11 cellular contexts compared by ENCODE assay signal in the genomic region with DNA sequence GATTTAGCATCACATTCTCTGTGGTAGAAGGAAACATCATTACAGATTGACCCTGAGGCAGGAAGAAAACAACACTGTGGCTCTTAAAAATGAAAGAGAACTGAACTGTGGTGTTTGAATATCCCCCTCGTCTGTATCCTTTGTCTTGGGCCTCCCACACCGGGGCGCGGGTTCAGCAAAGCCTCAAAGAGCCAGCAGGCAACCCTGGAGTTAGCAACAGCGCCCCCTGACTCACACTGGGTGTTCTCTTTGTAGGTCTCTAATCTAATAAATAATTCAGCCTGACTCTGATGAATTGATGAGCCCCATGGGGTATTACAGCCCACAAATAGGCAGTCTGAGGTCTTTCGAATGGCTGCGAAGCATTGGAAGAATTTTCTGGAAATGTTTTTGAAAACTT. TPM values are rescaled to one million over a fixed set of nuclear protein-coding genes. Genes with fewer than 3 reads are reported as not detected.
DNase-seq lines count a peak whose midpoint lies in the region; ATAC-seq and TF ChIP-seq lines count a peak whose summit lies in the region.
"Had no signal": no experiment of that assay in that cellular context is flagged by ENCODE, and none has a peak within 500 bp of the region (broad histone marks: within the 10 kb centered on the region; RNA-seq: fewer than 3 reads in every experiment).

No MANE protein-coding gene starts in this region.

- H4K91ac ChIP-seq in mesenchymal stem cell (ENCODE audit: low read length) = no peak overlapping the region

- H3K9me3 ChIP-seq in mesenchymal stem cell (ENCODE audit: control insufficient read depth, low read length) (no peaks in the 10 kb centered on the region), tibial artery (no peaks in the 10 kb centered on the region)
- H3K9me3 ChIP-seq: gastrocnemius medialis had no signal

- ATAC-seq in HG03103 (IDR thresholded peaks at IDR 0.05; ENCODE audit: low read depth, unreplicated experiment) (peak; percentile 61), HG02970 (IDR thresholded peaks at IDR 0.05; ENCODE audit: low FRiP score, unreplicated experiment) (no peak), GM21723 (IDR thresholded peaks at IDR 0.05; ENCODE audit: unreplicated experiment) (no peak)
- ATAC-seq: gastrocnemius medialis had no signal

- no peak overlapping the region for H2BK120ac ChIP-seq in mesenchymal stem cell (ENCODE audit: low read depth, low read length)

- no peak overlapping the region for H2BK12ac ChIP-seq in mesenchymal stem cell (ENCODE audit: low read length in 2 of 2)

- H3K18ac ChIP-seq in mesenchymal stem cell (ENCODE audit: low read depth in 1 of 2, low read length in 2 of 2) = no peak overlapping the region

- peak overlapping the region in 3 of 59 donors; percentile 15 to 37 (median 25) for H3K4me3 ChIP-seq in dorsolateral prefrontal cortex
- H3K4me3 ChIP-seq in mesenchymal stem cell (ENCODE audit: insufficient read depth in 1 of 2, low read depth in 1 of 2, low read length in 2 of 2) = peak overlapping the region in 1 of 2 experiments; percentile 49
- H3K4me3 ChIP-seq in tibial artery = no peak overlapping the region
- H3K4me3 ChIP-seq: gastrocnemius medialis had no signal

- TF ChIP-seq CTCF in dorsolateral prefrontal cortex (IDR thresholded peaks at IDR 0.05 in 54 of 56, conservative IDR thresholded peaks at IDR 0.05 in 2 of 56; ENCODE audit: low read depth in 1 of 56, partially characterized antibody in 56 of 56) = peak in 29 of 56 donors; percentile 11 to 40 (median 21)
- no peak for TF ChIP-seq CTCF in tibial artery (IDR thresholded peaks at IDR 0.05)

- H3K14ac ChIP-seq in mesenchymal stem cell (ENCODE audit: low read length in 2 of 2) = no peak overlapping the region

- no peak overlapping the region for H3K4ac ChIP-seq in mesenchymal stem cell (ENCODE audit: low read depth in 1 of 2, low read length in 2 of 2)

- DNase-seq in Ammon's horn (ENCODE audit: low spot score) (peak; percentile 32), dorsolateral prefrontal cortex (peak in 2 of 10 donors; percentile 11 to 44), mesenchymal stem cell (peak; percentile 3), tibial artery (no peak), NCI-H2171 (lab: John Stamatoyannopoulos, UW) (no peak)
- DNase-seq: activated naive CD4-positive, alpha-beta T cell; gastrocnemius medialis; NCI-H1694 treated with DMSO at 0.1 percent for 48 hours had no signal

- H2BK5ac ChIP-seq in mesenchymal stem cell (ENCODE audit: low read depth, low read length, poor library complexity, severe bottlenecking) = no peak overlapping the region

- H3K23ac ChIP-seq in mesenchymal stem cell (ENCODE audit: low read length in 2 of 2) = no peak overlapping the region

- H3K4me2 ChIP-seq in mesenchymal stem cell (ENCODE audit: low read length, poor library complexity, severe bottlenecking) = no peak overlapping the region

- no peak overlapping the region for H2AFZ ChIP-seq in mesenchymal stem cell (ENCODE audit: low read depth, low read length)

- WGBS in mesenchymal stem cell = 40% methylated on average over 7 of the region's 7 CpGs

- H4K8ac ChIP-seq in mesenchymal stem cell (ENCODE audit: low read length) = peak overlapping the region; percentile 7

- no peak overlapping the region for H3K27ac ChIP-seq in dorsolateral prefrontal cortex
- H3K27ac ChIP-seq in mesenchymal stem cell (ENCODE audit: low read length, poor library complexity, severe bottlenecking) = no peak overlapping the region
- H3K27ac ChIP-seq in tibial artery = no peak overlapping the region
- H3K27ac ChIP-seq: gastrocnemius medialis had no signal

- H3K4me1 ChIP-seq in mesenchymal stem cell (ENCODE audit: control insufficient read depth, insufficient read depth, low read depth, low read length) (no peaks in the 10 kb centered on the region), tibial artery (no peaks in the 10 kb centered on the region)
- H3K4me1 ChIP-seq: gastrocnemius medialis had no signal

- intact Hi-C loops in dorsolateral prefrontal cortex (cut with DNase I) (no loop called here), tibial artery (cut with DNase I; ENCODE audit: low total_unique reads) (no loop called here)

- peak overlapping the region; percentile 36 for H3K9ac ChIP-seq in mesenchymal stem cell (ENCODE audit: low read length)

- no peak overlapping the region for H2BK15ac ChIP-seq in mesenchymal stem cell (ENCODE audit: low read depth, poor library complexity, severe bottlenecking)

- H3K79me1 ChIP-seq in mesenchymal stem cell (replicated peaks; ENCODE audit: low read length, poor library complexity, severe bottlenecking) = no peaks in the 10 kb centered on the region

- H3K36me3 ChIP-seq in mesenchymal stem cell (ENCODE audit: control insufficient read depth in 1 of 2, insufficient read depth in 2 of 2, low read depth in 1 of 2, low read length in 2 of 2) = no peaks in the 10 kb centered on the region
- no peaks in the 10 kb centered on the region for H3K36me3 ChIP-seq in tibial artery
- H3K36me3 ChIP-seq: gastrocnemius medialis had no signal

- no peak overlapping the region for H2AK5ac ChIP-seq in mesenchymal stem cell (ENCODE audit: low read length, severe bottlenecking)

- peaks cover 0 to 3% (median 0%) of the 10 kb centered on the region in 45 donors for H3K27me3 ChIP-seq in dorsolateral prefrontal cortex
- no peaks in the 10 kb centered on the region for H3K27me3 ChIP-seq in mesenchymal stem cell (ENCODE audit: control insufficient read depth in 1 of 2, insufficient read depth in 1 of 2, low read length in 2 of 2)
- H3K27me3 ChIP-seq in tibial artery = no peaks in the 10 kb centered on the region
- H3K27me3 ChIP-seq: gastrocnemius medialis had no signal

RNA-seq across cellular contexts. Expression of a gene that starts 46.1 kb away (rescaled TPM):
- 10 to 100 TPM in 74 of 120 experiments, 1 to 10 TPM in 46; 3.4 to 19.4 (median 10.6) TPM for total RNA-seq in dorsolateral prefrontal cortex
- polyA plus RNA-seq in mesenchymal stem cell (2013, experiment 1 of 2) = 20.2 TPM
- polyA plus RNA-seq in mesenchymal stem cell (2013, experiment 2 of 2) = 21.1 TPM

Comparison
In these comparisons a context has a peak if more than half of its experiments do, and no peak if none do; other contexts are left out.
1. DNase-seq: peak in Ammon's horn (single experiment) and mesenchymal stem cell (single experiment); none in tibial artery (0 of 2) and NCI-H2171 (single experiment).
2. CTCF ChIP-seq: peak in dorsolateral prefrontal cortex (29 of 56); none in tibial artery (0 of 2).